ENCODE assay signal across 23 cellular contexts in the genomic region with DNA sequence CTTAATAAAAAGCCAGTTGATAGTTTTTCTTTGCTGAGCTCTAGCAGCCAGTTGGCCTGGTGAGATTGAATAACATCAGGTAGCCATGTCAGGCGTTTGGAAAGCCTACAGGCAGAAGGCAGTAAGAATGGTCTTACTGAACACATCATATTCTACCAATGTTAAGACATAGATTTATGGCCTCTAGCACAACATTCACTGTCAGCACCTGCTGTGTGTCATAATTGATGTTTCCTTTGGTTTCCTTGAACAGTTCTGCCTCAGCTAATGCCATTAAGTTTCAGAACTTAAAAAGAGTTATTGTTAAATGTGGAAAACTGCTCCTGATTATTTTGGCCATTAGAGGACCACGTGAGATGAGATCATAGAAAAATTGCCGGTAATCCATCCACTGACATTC.
"Had no signal": no experiment of that assay in that cellular context is flagged by ENCODE, and none has a peak within 500 bp of the region (broad histone marks: within the 10 kb centered on the region; RNA-seq: fewer than 3 reads in every experiment).

No MANE protein-coding gene starts in this region.

- H3K36me3 ChIP-seq: adrenal gland, breast epithelium, esophagus squamous epithelium, heart right ventricle, neutrophil, ovary, prostate gland, right atrium auricular region, tibial nerve had no signal

- H3K27ac ChIP-seq: adrenal gland, breast epithelium, dorsolateral prefrontal cortex, esophagus squamous epithelium, heart right ventricle, neutrophil, ovary, prostate gland, right atrium auricular region, tibial nerve had no signal

- ATAC-seq: left cardiac atrium; natural killer cell treated with Interleukin-12 subunit alpha and Interleukin-12 subunit beta and Interleukin-15 and Interleukin-18, amount 100 ng/mL, for 72 hours; stimulated activated naive CD8-positive, alpha-beta T cell treated with anti-CD3 and anti-CD28 coated beads, Interleukin-15, amount 100 ng/mL, for 72 hours had no signal

- DNase-seq: activated CD4-positive, alpha-beta T cell treated with anti-CD3 and anti-CD28 coated beads for 1 hour; activated CD4-positive, alpha-beta T cell treated with anti-CD3 and anti-CD28 coated beads, Interleukin-2, amount 50 U/mL, for 4 hours; activated CD8-positive, alpha-beta memory T cell treated with anti-CD3 and anti-CD28 coated beads for 24 hours; activated CD8-positive, alpha-beta memory T cell treated with anti-CD3 and anti-CD28 coated beads, Interleukin-2, amount 50 U/mL, for 4 hours; activated naive CD4-positive, alpha-beta T cell; activated T-cell treated with anti-CD3 and anti-CD28 coated beads, Interleukin-2, amount 50 U/mL, for 24 hours; adrenal gland; dorsolateral prefrontal cortex; esophagus squamous epithelium; heart right ventricle; islet precursor cell; left cardiac atrium; midbrain; ovary; stimulated activated CD4-positive, alpha-beta T cell treated with anti-CD3 and anti-CD28 coated beads, Interleukin-12 subunit alpha, Interleukin-12 subunit beta, amount 100 ng/mL, for 4 hours; stimulated activated CD4-positive, alpha-beta T cell treated with anti-CD3 and anti-CD28 coated beads, Interleukin-4, amount 100 ng/mL, for 4 hours; stimulated activated naive CD8-positive, alpha-beta T cell treated with anti-CD3 and anti-CD28 coated beads, Interleukin-15, amount 100 ng/mL, for 72 hours had no signal

- H3K4me1 ChIP-seq: breast epithelium, prostate gland had no signal

- H3K27me3 ChIP-seq: adrenal gland, breast epithelium, dorsolateral prefrontal cortex, esophagus squamous epithelium, heart right ventricle, neutrophil, ovary, right atrium auricular region, tibial nerve had no signal

- H3K4me3 ChIP-seq: adrenal gland, breast epithelium, dorsolateral prefrontal cortex, esophagus squamous epithelium, heart right ventricle, ovary, prostate gland, right atrium auricular region, tibial nerve had no signal

- H3K9me3 ChIP-seq: adrenal gland, breast epithelium, esophagus squamous epithelium, heart right ventricle, neutrophil, ovary, prostate gland, right atrium auricular region, tibial nerve had no signal
